8 cellular contexts compared by ENCODE assay signal in genomic region chr16:67847064-67847861, GRCh38. TPM values are rescaled to one million over a fixed set of nuclear protein-coding genes. Genes with fewer than 3 reads are reported as not detected.
A peak's percentile ranks its signal among the peaks of the same experiment; 100 is the strongest.
DNase-seq lines count a peak whose midpoint lies in the region; ATAC-seq and TF ChIP-seq lines count a peak whose summit lies in the region.

TSS of gene CENPT (minus strand) at chr16:67847693. CDS start at chr16:67833859, 13,834 bp downstream.

- H3K27ac ChIP-seq in ectodermal cell (ENCODE audit: insufficient read depth, low read depth, low read length, poor library complexity, severe bottlenecking): peak within 1 kb of the TSS; percentile 65
- peak within 1 kb of the TSS; percentile 93 to 97 for H3K27ac ChIP-seq in lung (ENCODE audit: low read depth in 1 of 2, low read length in 1 of 2)
- peak within 1 kb of the TSS; percentile 95 for H3K27ac ChIP-seq in suprapubic skin

- H3K27me3 Mint-ChIP-seq in T-helper 17 cell: no peaks in the 10 kb centered on the region

- no peak for TF ChIP-seq POLR2A in suprapubic skin (IDR thresholded peaks at IDR 0.05)

- H3K36me3 ChIP-seq in ectodermal cell (ENCODE audit: control insufficient read depth, insufficient read depth, low read length): no peaks in the 10 kb centered on the region
- peaks cover 0 to 4% of the 10 kb centered on the region in 2 donors for H3K36me3 ChIP-seq in lung (ENCODE audit: control insufficient read depth in 2 of 2, insufficient read depth in 2 of 2, low read length in 2 of 2)
- no peaks in the 10 kb centered on the region for H3K36me3 ChIP-seq in suprapubic skin

- H3K4me3 Mint-ChIP-seq in T-helper 17 cell: peak within 1 kb of the TSS; percentile 92

- H3K4me1 Mint-ChIP-seq in T-helper 17 cell: peaks cover 40% of the 10 kb centered on the region

- peak within 1 kb of the TSS; percentile 95 for H3K27ac Mint-ChIP-seq in T-helper 17 cell

- H3K27me3 ChIP-seq in ectodermal cell (ENCODE audit: control insufficient read depth, insufficient read depth, low read length, poor library complexity, severe bottlenecking) (no peaks in the 10 kb centered on the region), lung (ENCODE audit: control insufficient read depth, insufficient read depth) (no peaks in the 10 kb centered on the region), suprapubic skin (no peaks in the 10 kb centered on the region)

- H3K9me3 ChIP-seq in T-helper 17 cell (ENCODE audit: control insufficient read depth, low read length, poor library complexity, severe bottlenecking) (no peaks in the 10 kb centered on the region), ectodermal cell (ENCODE audit: control insufficient read depth, low read length) (no peaks in the 10 kb centered on the region), lung (ENCODE audit: control insufficient read depth in 2 of 2, insufficient read depth in 1 of 2, low read length in 1 of 2) (no peaks in the 10 kb centered on the region), suprapubic skin (no peaks in the 10 kb centered on the region)

- TF ChIP-seq EP300 in suprapubic skin (IDR thresholded peaks at IDR 0.05): no peak

- ATAC-seq in GM19455 (IDR thresholded peaks at IDR 0.05; ENCODE audit: unreplicated experiment) (peak; percentile 35), HG03457 (IDR thresholded peaks at IDR 0.05; ENCODE audit: unreplicated experiment) (peak; percentile 29), T-helper 17 cell (peak; percentile 57), lung (ENCODE audit: insufficient read depth, low FRiP score) (peak; percentile 59)

- DNase-seq in EL (peak; percentile 80), T-helper 17 cell (peak in 1 of 3 donors; percentile 53), lung (ENCODE audit: low spot score) (peak; percentile 51), suprapubic skin (ENCODE audit: low spot score in 2 of 2) (peak in 1 of 2 donors; percentile 81)
- DNase-seq in stimulated activated CD4-positive, alpha-beta T cell treated with anti-CD3 and anti-CD28 coated beads, Interleukin-4, amount 100 ng/mL, for 24 hours: no peak

- TF ChIP-seq CTCF in lung (IDR thresholded peaks at IDR 0.05; ENCODE audit: control extremely low read depth, extremely low read depth): no peak
- TF ChIP-seq CTCF in suprapubic skin (IDR thresholded peaks at IDR 0.05): no peak

- H3K4me1 ChIP-seq in ectodermal cell (ENCODE audit: control insufficient read depth, insufficient read depth, low read length): peaks cover 29% of the 10 kb centered on the region
- H3K4me1 ChIP-seq in lung (ENCODE audit: control insufficient read depth in 2 of 2, insufficient read depth in 2 of 2, low read length in 2 of 2): peaks cover 20 to 21% of the 10 kb centered on the region in 2 donors
- peaks cover 57% of the 10 kb centered on the region for H3K4me1 ChIP-seq in suprapubic skin

- H3K36me3 Mint-ChIP-seq in T-helper 17 cell (ENCODE audit: low read depth): no peaks in the 10 kb centered on the region

- WGBS in ectodermal cell, 2 experiments: 0 to 1% methylated on average over 60 to 61 of the region's 62 CpGs
- WGBS in lung, 2 donors: 0 to 1% methylated on average over 37 to 62 of the region's 62 CpGs
- 0% methylated on average over 8 of the region's 62 CpGs for WGBS in suprapubic skin

- H3K4me3 ChIP-seq in ectodermal cell (ENCODE audit: insufficient read depth, low read depth, low read length) (peak within 1 kb of the TSS; percentile 100), lung (peak within 1 kb of the TSS; percentile 78), suprapubic skin (peak within 1 kb of the TSS; percentile 83)

RNA-seq across cellular contexts. Expression of gene CENPT, which starts in this region (rescaled TPM):
- total RNA-seq in T-helper 17 cell: 10 to 100 TPM; 75.3 to 77.0 TPM
- 54.9 TPM for polyA plus RNA-seq in ectodermal cell (2013, experiment 1 of 4)
- polyA plus RNA-seq in ectodermal cell (2013, experiment 2 of 4): 50.2 TPM
- 51.6 TPM for polyA plus RNA-seq in ectodermal cell (2013, experiment 3 of 4)
- polyA plus RNA-seq in ectodermal cell (2013, experiment 4 of 4): 51.9 TPM
- total RNA-seq in lung: 10 to 100 TPM; 28.5 to 35.4 TPM
- polyA plus RNA-seq in lung: 10 to 100 TPM; 30.6 to 47.5 TPM
- total RNA-seq in suprapubic skin: 100 to 1,000 TPM; 140 to 311 (median 201) TPM
